Comparison of ENCODE assay signal across 1 cellular context in the genomic region with DNA sequence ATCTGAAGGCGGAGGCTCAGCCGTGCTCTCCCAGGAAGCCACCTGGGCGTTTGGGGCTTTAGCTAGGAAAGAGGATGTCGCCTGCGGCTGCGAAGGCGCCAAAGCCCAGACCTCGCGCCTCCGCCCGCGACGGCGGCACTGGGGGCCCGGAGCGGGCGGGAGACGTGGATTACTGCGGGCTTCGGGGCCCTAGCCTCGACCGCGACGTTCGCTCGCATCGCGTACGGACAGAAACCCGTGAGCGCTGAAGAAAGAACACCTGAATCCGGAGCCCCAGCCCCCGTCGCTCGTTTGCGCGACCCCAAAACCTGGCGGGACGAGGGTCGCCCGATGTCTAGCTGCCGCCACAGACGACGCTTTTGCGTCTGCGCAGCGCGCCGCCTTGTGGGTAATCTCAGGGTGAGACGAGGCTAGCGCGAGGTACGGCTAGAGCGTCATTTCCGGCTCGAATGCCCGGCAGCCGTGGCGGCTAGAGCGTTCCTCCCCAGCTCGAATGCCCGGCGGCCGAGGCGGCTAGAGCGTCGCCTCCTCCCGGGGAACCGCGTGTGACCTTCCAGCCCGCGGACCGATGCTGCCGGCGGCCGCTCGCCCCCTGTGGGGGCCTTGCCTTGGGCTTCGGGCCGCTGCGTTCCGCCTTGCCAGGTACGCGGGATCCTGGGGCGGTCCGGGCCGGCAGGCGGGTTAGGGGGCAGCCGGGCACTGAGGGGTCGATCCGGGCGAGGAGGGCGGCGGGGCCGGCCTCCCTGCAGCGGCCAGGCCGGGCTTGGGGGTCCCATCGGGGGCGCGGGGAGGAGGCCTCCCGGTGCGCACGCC.
TF ChIP-seq lines count a peak whose summit lies in the region.

A gene (plus strand): TSS at position 434 of the 813 bp plus-strand sequence. CDS start 135 bp downstream, at position 569.

TF ChIP-seq in WTC11, 78 proteins besides CTCF, POLR2A, EP300 and RAD21 (continued from another document):
- TF ChIP-seq, protein P1, sequence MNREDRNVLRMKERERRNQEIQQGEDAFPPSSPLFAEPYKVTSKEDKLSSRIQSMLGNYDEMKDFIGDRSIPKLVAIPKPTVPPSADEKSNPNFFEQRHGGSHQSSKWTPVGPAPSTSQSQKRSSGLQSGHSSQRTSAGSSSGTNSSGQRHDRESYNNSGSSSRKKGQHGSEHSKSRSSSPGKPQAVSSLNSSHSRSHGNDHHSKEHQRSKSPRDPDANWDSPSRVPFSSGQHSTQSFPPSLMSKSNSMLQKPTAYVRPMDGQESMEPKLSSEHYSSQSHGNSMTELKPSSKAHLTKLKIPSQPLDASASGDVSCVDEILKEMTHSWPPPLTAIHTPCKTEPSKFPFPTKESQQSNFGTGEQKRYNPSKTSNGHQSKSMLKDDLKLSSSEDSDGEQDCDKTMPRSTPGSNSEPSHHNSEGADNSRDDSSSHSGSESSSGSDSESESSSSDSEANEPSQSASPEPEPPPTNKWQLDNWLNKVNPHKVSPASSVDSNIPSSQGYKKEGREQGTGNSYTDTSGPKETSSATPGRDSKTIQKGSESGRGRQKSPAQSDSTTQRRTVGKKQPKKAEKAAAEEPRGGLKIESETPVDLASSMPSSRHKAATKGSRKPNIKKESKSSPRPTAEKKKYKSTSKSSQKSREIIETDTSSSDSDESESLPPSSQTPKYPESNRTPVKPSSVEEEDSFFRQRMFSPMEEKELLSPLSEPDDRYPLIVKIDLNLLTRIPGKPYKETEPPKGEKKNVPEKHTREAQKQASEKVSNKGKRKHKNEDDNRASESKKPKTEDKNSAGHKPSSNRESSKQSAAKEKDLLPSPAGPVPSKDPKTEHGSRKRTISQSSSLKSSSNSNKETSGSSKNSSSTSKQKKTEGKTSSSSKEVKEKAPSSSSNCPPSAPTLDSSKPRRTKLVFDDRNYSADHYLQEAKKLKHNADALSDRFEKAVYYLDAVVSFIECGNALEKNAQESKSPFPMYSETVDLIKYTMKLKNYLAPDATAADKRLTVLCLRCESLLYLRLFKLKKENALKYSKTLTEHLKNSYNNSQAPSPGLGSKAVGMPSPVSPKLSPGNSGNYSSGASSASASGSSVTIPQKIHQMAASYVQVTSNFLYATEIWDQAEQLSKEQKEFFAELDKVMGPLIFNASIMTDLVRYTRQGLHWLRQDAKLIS (CRISPR knock-in tag; IDR thresholded peaks at IDR 0.05; ENCODE audit: borderline replicate concordance), result no peak
